In the genomic region with DNA sequence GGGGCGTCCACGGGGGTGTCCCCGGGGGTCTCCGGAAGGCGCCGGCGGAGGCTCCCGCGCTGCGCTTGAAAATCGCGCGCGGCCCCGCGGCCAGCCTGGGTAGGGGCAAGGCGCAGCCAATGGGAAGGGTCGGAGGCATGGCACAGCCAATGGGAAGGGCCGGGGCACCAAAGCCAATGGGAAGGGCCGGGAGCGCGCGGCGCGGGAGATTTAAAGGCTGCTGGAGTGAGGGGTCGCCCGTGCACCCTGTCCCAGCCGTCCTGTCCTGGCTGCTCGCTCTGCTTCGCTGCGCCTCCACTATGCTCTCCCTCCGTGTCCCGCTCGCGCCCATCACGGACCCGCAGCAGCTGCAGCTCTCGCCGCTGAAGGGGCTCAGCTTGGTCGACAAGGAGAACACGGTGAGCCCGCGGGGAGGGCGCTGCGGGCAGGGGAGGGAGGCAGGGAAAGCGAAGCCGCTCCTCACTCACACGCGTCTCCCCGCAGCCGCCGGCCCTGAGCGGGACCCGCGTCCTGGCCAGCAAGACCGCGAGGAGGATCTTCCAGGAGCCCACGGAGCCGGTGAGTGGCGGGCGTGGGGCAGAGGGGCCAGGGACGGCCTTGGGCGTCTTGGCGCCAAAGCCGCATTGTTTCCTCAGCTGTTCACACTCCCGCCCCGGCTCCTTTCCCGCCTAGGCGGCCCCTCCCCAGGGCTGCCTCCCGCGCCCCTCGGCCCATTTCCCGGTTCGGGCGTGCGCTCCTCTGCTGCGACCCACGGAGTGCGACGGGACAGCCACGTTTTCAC, we compare ENCODE assay signal across 8 cellular contexts. TPM values are rescaled to one million over a fixed set of nuclear protein-coding genes. Genes with fewer than 3 reads are reported as not detected.
DNase-seq lines count a peak whose midpoint lies in the region; ATAC-seq and TF ChIP-seq lines count a peak whose summit lies in the region.

RRM2 (plus strand) TSS at position 240 of the 781 bp plus-strand sequence; CDS start at position 300, 60 bp downstream.

- ATAC-seq in GM18909 (IDR thresholded peaks at IDR 0.05; ENCODE audit: poor library complexity, unreplicated experiment) (peak; percentile 71), HG03159 (IDR thresholded peaks at IDR 0.05; ENCODE audit: unreplicated experiment) (peak; percentile 62)

- H3K27me3 ChIP-seq in mammary epithelial cell (ENCODE audit: insufficient read depth, low read length) (no peaks in the 10 kb centered on the region), smooth muscle cell (ENCODE audit: low read depth) (no peaks in the 10 kb centered on the region)

- H3K27ac ChIP-seq in VCaP (peak within 1 kb of the TSS; percentile 76), mammary epithelial cell (ENCODE audit: insufficient read depth, low read depth, low read length) (peak within 1 kb of the TSS; percentile 75), smooth muscle cell (ENCODE audit: low read depth) (peak within 1 kb of the TSS; percentile 41)

- peaks cover 23% of the 10 kb centered on the region for H3K36me3 ChIP-seq in mammary epithelial cell (ENCODE audit: insufficient read depth, low read length)
- no peaks in the 10 kb centered on the region for H3K36me3 ChIP-seq in smooth muscle cell (ENCODE audit: low read depth)

- in situ Hi-C loops in mammary epithelial cell (cut with MboI; ENCODE audit: low sequenced_read_pairs in 2 of 2) = loop anchor here (5.0 to 10.0 kb wide), 2 partner anchors 182 to 285 kb away; partner anchors contain the start of gene HPCAL1 (in 1 of the 2)

- intact Hi-C loops in mammary epithelial cell (cut with micrococcal nuclease) = loop anchor here (2.0 to 5.0 kb wide), 2 partner anchors 14 to 320 kb away; no protein-coding TSS in a partner anchor

- H3K79me2 ChIP-seq in mammary epithelial cell (ENCODE audit: insufficient read depth, low read length) (peaks cover 55% of the 10 kb centered on the region), smooth muscle cell (ENCODE audit: low read depth) (peaks cover 5% of the 10 kb centered on the region)

- H3K4me3 ChIP-seq in mammary epithelial cell (replicated peaks in 1 of 3; ENCODE audit: insufficient read depth in 1 of 3, low read depth in 2 of 3, low read length in 3 of 3) = peak within 1 kb of the TSS; percentile 43 to 93 (median 88)
- H3K4me3 ChIP-seq in smooth muscle cell = peak within 1 kb of the TSS; percentile 64

- under 1% methylated on average over 25 of the region's 81 CpGs for WGBS in mammary epithelial cell (ENCODE audit: low coverage, missing lambda C conversion rate)
- WGBS in smooth muscle cell (ENCODE audit: low lambda C conversion rate) = under 1% methylated on average over 52 of the region's 81 CpGs

- H4K20me1 ChIP-seq in mammary epithelial cell (ENCODE audit: insufficient read depth, low read length) (no peaks in the 10 kb centered on the region), smooth muscle cell (ENCODE audit: low read depth) (no peaks in the 10 kb centered on the region)

- peak within 1 kb of the TSS; percentile 98 for H3K4me2 ChIP-seq in mammary epithelial cell (ENCODE audit: insufficient read depth, low read depth, low read length)
- peak within 1 kb of the TSS; percentile 99 for H3K4me2 ChIP-seq in smooth muscle cell

- no peaks in the 10 kb centered on the region for H3K9me3 ChIP-seq in mammary epithelial cell (replicated peaks; ENCODE audit: insufficient read depth, low read length)
- H3K9me3 ChIP-seq in smooth muscle cell (replicated peaks; ENCODE audit: low read depth) = no peaks in the 10 kb centered on the region

- TSS peak; percentile 73 for BruUV-seq in mammary epithelial cell (replicated peaks; lab: Mats Ljungman, UMichigan)

- dilution Hi-C loops in mammary epithelial cell (cut with HindIII; ENCODE audit: low sequenced_read_pairs) = loop anchor here (10.0 kb wide), 1 partner anchor 542 kb away; no protein-coding TSS in a partner anchor

- H3F3A ChIP-seq in smooth muscle cell (ENCODE audit: low read depth) = peaks cover 6% of the 10 kb centered on the region

- CTCF ChIA-PET in mammary epithelial cell (lab: Charles Lee; ENCODE audit: low non-redundant PET) = no interaction called here

- DNase-seq in AG08396 (ENCODE audit: low spot score) (peak; percentile 99), NCI-H2227 (lab: John Stamatoyannopoulos, UW; ENCODE audit: unreplicated experiment) (peak; percentile 97), mammary epithelial cell (peak; percentile 88), iPS-NIHi7 (ENCODE audit: extremely low spot score) (peak; percentile 94), smooth muscle cell (lab: John Stamatoyannopoulos, UW; ENCODE audit: unreplicated experiment) (peak; percentile 48)

- peaks cover 35% of the 10 kb centered on the region for H3K4me1 ChIP-seq in mammary epithelial cell (ENCODE audit: insufficient read depth, low read length)
- peaks cover 21% of the 10 kb centered on the region for H3K4me1 ChIP-seq in smooth muscle cell (ENCODE audit: low read depth)

- H3K9ac ChIP-seq in mammary epithelial cell (ENCODE audit: insufficient read depth, low read length) (peak within 1 kb of the TSS; percentile 88), smooth muscle cell (ENCODE audit: low read depth) (peak within 1 kb of the TSS; percentile 50)

- no peak for TF ChIP-seq CTCF in VCaP (conservative IDR thresholded peaks at IDR 0.05)
- no peak for TF ChIP-seq CTCF in mammary epithelial cell (conservative IDR thresholded peaks at IDR 0.05 in 1 of 2, IDR thresholded peaks at IDR 0.05 in 1 of 2; ENCODE audit: extremely low read depth in 1 of 2, insufficient read depth in 1 of 2, low read depth in 1 of 2, low read length in 2 of 2)
- TF ChIP-seq CTCF in smooth muscle cell (IDR thresholded peaks at IDR 0.05; ENCODE audit: borderline replicate concordance, insufficient read depth, poor library complexity, severe bottlenecking) = no peak

- peak within 1 kb of the TSS; percentile 72 for H2AFZ ChIP-seq in mammary epithelial cell (ENCODE audit: low read depth, low read length)
- no peak within 1 kb of the TSS for H2AFZ ChIP-seq in smooth muscle cell (ENCODE audit: low read depth)

RNA-seq across cellular contexts. Expression of gene RRM2, which starts in this region (rescaled TPM):
- total RNA-seq in mammary epithelial cell = 100 to 1,000 TPM in 1 of 2 donors, 1 to 10 TPM in 1; 4.0 to 103 TPM
- polyA plus RNA-seq in mammary epithelial cell = 79.1 TPM
- polyA minus RNA-seq in mammary epithelial cell = 173 TPM
- 15.5 and 22.7 TPM in 2 replicates for total RNA-seq in smooth muscle cell
- polyA plus RNA-seq in smooth muscle cell = 53.0 and 102 TPM in 2 replicates

Comparison
In these comparisons a context has a peak if more than half of its experiments do, and no peak if none do; other contexts are left out.
1. Peak in every context shown above with its lines: DNase-seq, ATAC-seq, H3K4me3 ChIP-seq and H3K27ac ChIP-seq.
2. DNase-seq: peak in every context shown above with its lines; median percentile 99 in AG08396; 97 in NCI-H2227; 94 in iPS-NIHi7; 88 in mammary epithelial cell; 48 in smooth muscle cell.